In genomic region chr21:38819719-38820147, GRCh38 we compare ENCODE assay signal across 13 cellular contexts. TPM values are rescaled to one million over a fixed set of nuclear protein-coding genes. Genes with fewer than 3 reads are reported as not detected.
DNase-seq lines count a peak whose midpoint lies in the region; ATAC-seq, FAIRE-seq and TF ChIP-seq lines count a peak whose summit lies in the region.
"Had no signal": no experiment of that assay in that cellular context is flagged by ENCODE, and none has a peak within 500 bp of the region (broad histone marks: within the 10 kb centered on the region; RNA-seq: fewer than 3 reads in every experiment).

No MANE protein-coding gene starts in this region.

- peak; percentile 90 for DNase-seq in ACHN
- peak; percentile 73 for DNase-seq in NCI-H226
- DNase-seq in stimulated activated CD4-positive, alpha-beta T cell treated with anti-CD3 and anti-CD28 coated beads, Interleukin-4, amount 100 ng/mL, for 24 hours, result no peak
- no peak for DNase-seq in pancreas
- DNase-seq: effector memory CD4-positive, alpha-beta T cell; T-helper 1 cell had no signal

- H3K27ac ChIP-seq in esophagus (ENCODE audit: low read depth in 2 of 2, low read length in 1 of 2), result peak overlapping the region; percentile 90 to 96
- peak overlapping the region; percentile 61 for H3K27ac ChIP-seq in neutrophil
- H3K27ac ChIP-seq in pancreas, result no peak overlapping the region
- H3K27ac ChIP-seq: HL-60 had no signal

- H3K27me3 ChIP-seq in esophagus (ENCODE audit: control insufficient read depth in 1 of 2, insufficient read depth in 2 of 2, low read length in 2 of 2) (no peaks in the 10 kb centered on the region), neutrophil (no peaks in the 10 kb centered on the region), pancreas (no peaks in the 10 kb centered on the region)

- FAIRE-seq in pancreas (lab: Jason Lieb, UNC), result no peak
- FAIRE-seq: GM12891 had no signal

- in situ Hi-C loops in ACHN (cut with HindIII; ENCODE audit: low pct_ligation_motif_present, low pct_unique_long_range_greater_than_20kb, low sequenced_read_pairs), result no loop called here

- H3K4me3 ChIP-seq in esophagus (ENCODE audit: low read depth in 1 of 2, low read length in 2 of 2), result no peak overlapping the region
- no peak overlapping the region for H3K4me3 ChIP-seq in neutrophil (ENCODE audit: low read depth in 1 of 2, low read length in 1 of 2)
- H3K4me3 ChIP-seq in pancreas, result no peak overlapping the region
- H3K4me3 ChIP-seq: HAP-1 had no signal

- 52% methylated on average over 8 of the region's 8 CpGs for WGBS in esophagus, 2 donors
- 90 to 93% methylated on average over 8 of the region's 8 CpGs for WGBS in pancreas, 2 donors

- H3K4me1 ChIP-seq in esophagus (ENCODE audit: control insufficient read depth in 2 of 2, insufficient read depth in 2 of 2, low read length in 1 of 2) (peaks cover 0 to 22% of the 10 kb centered on the region in 2 donors), neutrophil (ENCODE audit: control insufficient read depth in 1 of 2, insufficient read depth in 1 of 2, low read depth in 1 of 2, low read length in 1 of 2) (peaks cover 10 to 13% of the 10 kb centered on the region in 2 experiments), pancreas (no peaks in the 10 kb centered on the region)
- H3K4me1 ChIP-seq: HAP-1 had no signal

- H3K9me3 ChIP-seq in esophagus (ENCODE audit: control insufficient read depth in 2 of 2, insufficient read depth in 1 of 2, low read depth in 1 of 2, low read length in 1 of 2) (no peaks in the 10 kb centered on the region), neutrophil (no peaks in the 10 kb centered on the region), pancreas (no peaks in the 10 kb centered on the region)
- H3K9me3 ChIP-seq: HAP-1 had no signal

- ATAC-seq in GM21528 (IDR thresholded peaks at IDR 0.05; ENCODE audit: low FRiP score, unreplicated experiment) (no peak), GM21447 (IDR thresholded peaks at IDR 0.05; ENCODE audit: unreplicated experiment) (no peak), pancreas (no peak)

- no peak for TF ChIP-seq CTCF in neutrophil (IDR thresholded peaks at IDR 0.05)
- no peak for TF ChIP-seq CTCF in pancreas (IDR thresholded peaks at IDR 0.05)

- intact Hi-C loops in pancreas (cut with DNase I), result no loop called here

- peaks cover 31 to 60% of the 10 kb centered on the region in 2 donors for H3K36me3 ChIP-seq in esophagus (ENCODE audit: control insufficient read depth in 2 of 2, insufficient read depth in 2 of 2, low read length in 1 of 2)
- H3K36me3 ChIP-seq in neutrophil, result peaks cover 98% of the 10 kb centered on the region
- peaks cover 12 to 86% (median 25%) of the 10 kb centered on the region in 3 donors for H3K36me3 ChIP-seq in pancreas

RNA-seq across cellular contexts. Expression of gene ETS2, which starts 14.0 kb away (rescaled TPM):
- polyA plus RNA-seq in esophagus (10 to 100 TPM; 33.6 to 53.3 TPM), pancreas (10 to 100 TPM; 10.6 to 26.3 TPM)
- 10 to 100 TPM; 11.6 to 30.0 (median 17.9) TPM for total RNA-seq in pancreas

Comparison
In these comparisons a context has a peak if more than half of its experiments do, and no peak if none do; other contexts are left out.
1. DNase-seq: peak in ACHN (single experiment) and NCI-H226 (single experiment); none in stimulated activated CD4-positive, alpha-beta T cell treated with anti-CD3 and anti-CD28 coated beads, Interleukin-4, amount 100 ng/mL, for 24 hours (single experiment) and pancreas (0 of 6).
2. H3K27ac ChIP-seq: peak in esophagus (2 of 2) and neutrophil (single experiment); none in pancreas (0 of 4).